Comparison of ENCODE assay signal across 9 cellular contexts in genomic region chr2:96264086-96264485, GRCh38.
DNase-seq lines count a peak whose midpoint lies in the region; ATAC-seq and TF ChIP-seq lines count a peak whose summit lies in the region.
"Had no signal": no experiment of that assay in that cellular context is flagged by ENCODE, and none has a peak within 500 bp of the region (broad histone marks: within the 10 kb centered on the region; RNA-seq: fewer than 3 reads in every experiment).

No MANE protein-coding gene starts in this region.

- H4K20me1 ChIP-seq in BLaER1 (peaks cover 96% of the 10 kb centered on the region), Loucy (ENCODE audit: insufficient read depth, low read length, poor library complexity, severe bottlenecking) (peaks cover 57% of the 10 kb centered on the region)

- H3K27ac Mint-ChIP-seq in effector memory CD8-positive, alpha-beta T cell = peak overlapping the region; percentile 29 to 94
- peak overlapping the region in 2 of 3 experiments; percentile 54 to 60 for H3K27ac Mint-ChIP-seq in nephron

- peaks cover 57% of the 10 kb centered on the region for H3K36me3 Mint-ChIP-seq in effector memory CD8-positive, alpha-beta T cell (ENCODE audit: insufficient read depth)
- H3K36me3 Mint-ChIP-seq in nephron (ENCODE audit: low read depth) = peaks cover 23% of the 10 kb centered on the region

- H3K27me3 ChIP-seq in BLaER1 (no peaks in the 10 kb centered on the region), Loucy (ENCODE audit: insufficient read depth, low read length, poor library complexity, severe bottlenecking) (no peaks in the 10 kb centered on the region), brain microvascular endothelial cell (replicated peaks) (no peaks in the 10 kb centered on the region)
- H3K27me3 ChIP-seq: thyroid gland had no signal

- no peak for TF ChIP-seq POLR2A in erythroblast (IDR thresholded peaks at IDR 0.05; ENCODE audit: low read length)

- H3K27ac ChIP-seq in BLaER1 (peak overlapping the region; percentile 90; the same call in 1 of the 2 replicates), brain microvascular endothelial cell (no peak overlapping the region)

- no peak for ATAC-seq in effector memory CD8-positive, alpha-beta T cell (replicated peaks)

- H3K4me3 ChIP-seq in BLaER1 (peak overlapping the region; percentile 90), Loucy (ENCODE audit: low read length, poor library complexity, severe bottlenecking) (peak overlapping the region; percentile 94), brain microvascular endothelial cell (ENCODE audit: low read depth, low read length) (no peak overlapping the region)

- H3K9me3 ChIP-seq in BLaER1 = no peaks in the 10 kb centered on the region
- H3K9me3 ChIP-seq in Loucy (ENCODE audit: insufficient read depth, low read depth, low read length) = no peaks in the 10 kb centered on the region
- H3K9me3 ChIP-seq: thyroid gland had no signal

- peaks cover 55% of the 10 kb centered on the region for H3K4me1 ChIP-seq in BLaER1
- H3K4me1 ChIP-seq in Loucy (ENCODE audit: insufficient read depth, low read length, poor library complexity, severe bottlenecking) = peaks cover 51% of the 10 kb centered on the region

- TF ChIP-seq CTCF in Loucy (conservative IDR thresholded peaks at IDR 0.05; ENCODE audit: low read length) (no peak), nephron (IDR thresholded peaks at IDR 0.05; ENCODE audit: unreplicated experiment in 3 of 3) (no peak), brain microvascular endothelial cell (IDR thresholded peaks at IDR 0.05; ENCODE audit: low read depth, low read length, missing control alignments) (no peak)

- H3K4me3 Mint-ChIP-seq in effector memory CD8-positive, alpha-beta T cell = peak overlapping the region; percentile 86 to 98
- peak overlapping the region; percentile 78 to 92 (median 84) for H3K4me3 Mint-ChIP-seq in nephron

- H3K9me2 ChIP-seq in Loucy (replicated peaks; ENCODE audit: low read depth, low read length) = no peaks in the 10 kb centered on the region

- H3K4me1 Mint-ChIP-seq in effector memory CD8-positive, alpha-beta T cell (ENCODE audit: low read depth in 2 of 2) = peaks cover 38 to 62% of the 10 kb centered on the region in 2 donors
- H3K4me1 Mint-ChIP-seq in nephron = peaks cover 40% of the 10 kb centered on the region

- H3K27me3 Mint-ChIP-seq in effector memory CD8-positive, alpha-beta T cell = no peaks in the 10 kb centered on the region
- H3K27me3 Mint-ChIP-seq in nephron (ENCODE audit: low read depth) = no peaks in the 10 kb centered on the region

- H3K79me2 ChIP-seq in Loucy (ENCODE audit: insufficient read depth, low read length) = peaks cover 93% of the 10 kb centered on the region

- H2AFZ ChIP-seq in Loucy (ENCODE audit: low read length) = no peak overlapping the region

- in situ Hi-C loops in brain microvascular endothelial cell (cut with HindIII; ENCODE audit: low pct_ligation_motif_present, low sequenced_read_pairs) = no loop called here

- no peak for DNase-seq in effector memory CD8-positive, alpha-beta T cell
- DNase-seq in brain microvascular endothelial cell = no peak
- no peak for DNase-seq in erythroblast (lab: John Stamatoyannopoulos, UW)
- no peak for DNase-seq in NOMO-1 (lab: John Stamatoyannopoulos, UW; ENCODE audit: unreplicated experiment in 2 of 2)
- DNase-seq in activated CD4-positive, alpha-beta T cell treated with anti-CD3 and anti-CD28 coated beads for 1 hour = no peak

- no peaks in the 10 kb centered on the region for H3F3A ChIP-seq in Loucy (ENCODE audit: low read depth)

- no peaks in the 10 kb centered on the region for H3K9me3 Mint-ChIP-seq in effector memory CD8-positive, alpha-beta T cell
- H3K9me3 Mint-ChIP-seq in nephron = no peaks in the 10 kb centered on the region

- peaks cover 69% of the 10 kb centered on the region for H3K36me3 ChIP-seq in BLaER1
- peaks cover 11% of the 10 kb centered on the region; the same call in 1 of the 2 replicates for H3K36me3 ChIP-seq in Loucy (ENCODE audit: insufficient read depth, low read length)
- peaks cover 14% of the 10 kb centered on the region for H3K36me3 ChIP-seq in brain microvascular endothelial cell (replicated peaks)

- peak overlapping the region; percentile 94 for H3K4me2 ChIP-seq in BLaER1
- H3K4me2 ChIP-seq in Loucy (ENCODE audit: low read depth, low read length, poor library complexity, severe bottlenecking) = peak overlapping the region; percentile 80

- H3K9ac ChIP-seq in BLaER1 = peak overlapping the region; percentile 89
- peak overlapping the region; percentile 92 for H3K9ac ChIP-seq in Loucy (ENCODE audit: low read depth, low read length, poor library complexity, severe bottlenecking)
